Comparison of ENCODE assay signal across 17 cellular contexts in the genomic region with DNA sequence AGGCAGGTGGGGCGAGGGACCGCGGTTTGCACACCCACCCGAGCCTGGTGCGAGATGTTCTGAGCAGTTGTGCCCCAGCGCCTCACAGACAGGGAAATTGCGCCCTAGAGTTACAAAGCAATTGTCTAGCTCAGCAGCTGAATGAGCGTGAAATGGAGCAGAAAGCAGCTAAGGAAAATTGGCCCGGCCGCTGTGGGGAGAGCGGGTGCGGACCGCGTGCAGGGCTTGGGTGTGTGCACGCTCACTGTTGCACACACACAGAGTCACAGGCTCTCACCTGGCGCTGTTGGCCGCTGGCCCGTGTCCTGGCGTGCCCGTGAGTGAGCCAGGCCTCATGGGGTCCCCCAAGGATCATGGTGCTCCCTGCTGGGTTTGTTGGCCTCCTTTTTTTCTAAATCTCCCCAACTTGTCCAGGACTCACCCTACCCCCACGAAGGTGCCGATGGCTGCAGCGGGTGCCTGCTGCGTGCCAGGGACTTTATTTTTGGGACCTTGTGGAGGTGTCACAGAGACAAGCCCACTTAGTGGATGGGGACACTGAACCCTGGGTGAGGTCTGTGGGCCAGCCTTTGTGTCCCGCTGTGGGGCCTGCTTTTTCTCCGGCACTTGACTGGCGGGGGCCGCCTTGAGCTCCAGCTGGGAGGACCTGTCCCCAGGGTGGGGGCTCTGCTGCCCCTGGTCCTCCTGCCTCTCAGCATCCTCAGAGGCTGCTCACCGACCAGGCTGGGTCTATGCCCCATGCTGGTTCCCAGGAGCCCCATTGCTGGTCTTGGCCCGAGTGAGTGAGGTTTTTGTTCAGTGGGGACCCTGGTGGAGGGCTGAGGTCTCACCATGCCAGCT. TPM values are rescaled to one million over a fixed set of nuclear protein-coding genes. Genes with fewer than 3 reads are reported as not detected.
A peak's percentile ranks its signal among the peaks of the same experiment; 100 is the strongest.
DNase-seq lines count a peak whose midpoint lies in the region; ATAC-seq and TF ChIP-seq lines count a peak whose summit lies in the region.
"Had no signal": no experiment of that assay in that cellular context is flagged by ENCODE, and none has a peak within 500 bp of the region (broad histone marks: within the 10 kb centered on the region; RNA-seq: fewer than 3 reads in every experiment).

No MANE protein-coding gene starts in this region.

- peaks cover 10% of the 10 kb centered on the region for H3K79me1 ChIP-seq in trophoblast cell (ENCODE audit: low read length)

- no peak overlapping the region for H4K8ac ChIP-seq in trophoblast cell (ENCODE audit: low read depth, low read length)

- peaks cover 0 to 93% of the 10 kb centered on the region in 2 donors for H3K4me1 ChIP-seq in right atrium auricular region
- H3K4me1 ChIP-seq in trophoblast cell (ENCODE audit: control insufficient read depth in 1 of 2, insufficient read depth in 2 of 2, low read length in 2 of 2) = peaks cover 30 to 33% of the 10 kb centered on the region in 2 experiments

- H3K79me2 ChIP-seq in trophoblast cell (ENCODE audit: control insufficient read depth, insufficient read depth, low read length, poor library complexity) = peaks cover 55% of the 10 kb centered on the region

- H3K4me3 ChIP-seq in right atrium auricular region (no peak overlapping the region), trophoblast cell (ENCODE audit: low read depth, low read length) (no peak overlapping the region)
- H3K4me3 ChIP-seq: GM12878 had no signal

- no peak overlapping the region for H2BK12ac ChIP-seq in trophoblast cell (ENCODE audit: low read length)

- H3K36me3 ChIP-seq in right atrium auricular region (no peaks in the 10 kb centered on the region), trophoblast cell (ENCODE audit: control insufficient read depth in 1 of 2, insufficient read depth in 2 of 2, low read length in 2 of 2) (no peaks in the 10 kb centered on the region)
- H3K36me3 ChIP-seq: Peyer's patch had no signal

- H3K27me3 ChIP-seq in right atrium auricular region = no peaks in the 10 kb centered on the region
- no peaks in the 10 kb centered on the region for H3K27me3 ChIP-seq in trophoblast cell (ENCODE audit: insufficient read depth, low read length)
- H3K27me3 ChIP-seq: Peyer's patch had no signal

- H3K18ac ChIP-seq in trophoblast cell (ENCODE audit: low read length) = no peak overlapping the region

- no peak overlapping the region for H3K14ac ChIP-seq in trophoblast cell (ENCODE audit: low read length)

- H4K12ac ChIP-seq in trophoblast cell (ENCODE audit: low read depth, low read length) = no peak overlapping the region

- no peak overlapping the region for H3K4me2 ChIP-seq in trophoblast cell (ENCODE audit: low read length)

- peak overlapping the region; percentile 25; the same call in 1 of the 2 replicates for H3K27ac ChIP-seq in VCaP
- peak overlapping the region; percentile 4 to 8 for H3K27ac ChIP-seq in right atrium auricular region
- no peak overlapping the region for H3K27ac ChIP-seq in trophoblast cell (ENCODE audit: low read depth, low read length)

- no CpG with 5 or more reads among the region's 30 CpGs for WGBS in trophoblast cell (ENCODE audit: extremely low coverage, insufficient coverage, insufficient read length)

- POLR2A ChIA-PET in HEK293T (lab: Yijun Ruan, JAX) = no interaction called here

- peak overlapping the region; percentile 67 for H3K4ac ChIP-seq in trophoblast cell (ENCODE audit: low read depth, low read length)

- no peak overlapping the region for H4K91ac ChIP-seq in trophoblast cell (ENCODE audit: low read depth, low read length)

- H2AFZ ChIP-seq in trophoblast cell (ENCODE audit: insufficient read depth, low read length, poor library complexity) = no peak overlapping the region

- H3K9me3 ChIP-seq in right atrium auricular region = no peaks in the 10 kb centered on the region
- no peaks in the 10 kb centered on the region for H3K9me3 ChIP-seq in trophoblast cell (ENCODE audit: insufficient read depth, low read depth, low read length)
- H3K9me3 ChIP-seq: Peyer's patch had no signal

- TF ChIP-seq CTCF in VCaP (conservative IDR thresholded peaks at IDR 0.05) = no peak
- no peak for TF ChIP-seq CTCF in right atrium auricular region (IDR thresholded peaks at IDR 0.05)

- no peak overlapping the region for H2AK5ac ChIP-seq in trophoblast cell (ENCODE audit: low read length)

- no peak for ATAC-seq in GM19324 (IDR thresholded peaks at IDR 0.05; ENCODE audit: low FRiP score, unreplicated experiment)
- ATAC-seq: activated T-cell treated with anti-CD3 and anti-CD28 coated beads, Interleukin-2, amount 50 U/mL, for 4 hours; GM12878; stimulated activated naive CD8-positive, alpha-beta T cell treated with anti-CD3 and anti-CD28 coated beads, Interleukin-15, amount 100 ng/mL, for 72 hours had no signal

- H2BK120ac ChIP-seq in trophoblast cell (ENCODE audit: insufficient read depth, low read length, poor library complexity) = no peak overlapping the region

- CTCF ChIA-PET in HEK293T (lab: Yijun Ruan, JAX) = no interaction called here

- H2BK5ac ChIP-seq in trophoblast cell (ENCODE audit: low read depth, low read length, poor library complexity) = no peak overlapping the region

- peak; percentile 38 for DNase-seq in DMS79 (lab: John Stamatoyannopoulos, UW)
- no peak for DNase-seq in right atrium auricular region (ENCODE audit: low spot score)
- DNase-seq in trophoblast cell = no peak
- DNase-seq in HK-2 (ENCODE audit: unreplicated experiment) = no peak
- DNase-seq in HEK293T (ENCODE audit: extremely low spot score) = no peak
- no peak for DNase-seq in EL
- DNase-seq: activated CD4-positive, alpha-beta memory T cell treated with anti-CD3 and anti-CD28 coated beads for 36 hours; activated T-cell treated with anti-CD3 and anti-CD28 coated beads, Interleukin-2, amount 50 U/mL, for 4 hours; effector memory CD4-positive, alpha-beta T cell; GOT3; NCI-H1930; Peyer's patch; stimulated activated naive CD8-positive, alpha-beta T cell treated with anti-CD3 and anti-CD28 coated beads, Interleukin-15, amount 100 ng/mL, for 72 hours; SW 1271 had no signal

- no peak overlapping the region for H3K9ac ChIP-seq in trophoblast cell (ENCODE audit: low read length)

- H3K23ac ChIP-seq in trophoblast cell (ENCODE audit: low read length) = no peak overlapping the region

TF ChIP-seq in HEK293T, 16 proteins besides CTCF, POLR2A, EP300 and RAD21:
- TF ChIP-seq ELF4 (IDR thresholded peaks at IDR 0.05) (no peak), ZNF384 (IDR thresholded peaks at IDR 0.05) (no peak), SP1 (IDR thresholded peaks at IDR 0.05) (no peak), HDGF (IDR thresholded peaks at IDR 0.05; ENCODE audit: borderline replicate concordance) (no peak)
- TF ChIP-seq, protein P1, sequence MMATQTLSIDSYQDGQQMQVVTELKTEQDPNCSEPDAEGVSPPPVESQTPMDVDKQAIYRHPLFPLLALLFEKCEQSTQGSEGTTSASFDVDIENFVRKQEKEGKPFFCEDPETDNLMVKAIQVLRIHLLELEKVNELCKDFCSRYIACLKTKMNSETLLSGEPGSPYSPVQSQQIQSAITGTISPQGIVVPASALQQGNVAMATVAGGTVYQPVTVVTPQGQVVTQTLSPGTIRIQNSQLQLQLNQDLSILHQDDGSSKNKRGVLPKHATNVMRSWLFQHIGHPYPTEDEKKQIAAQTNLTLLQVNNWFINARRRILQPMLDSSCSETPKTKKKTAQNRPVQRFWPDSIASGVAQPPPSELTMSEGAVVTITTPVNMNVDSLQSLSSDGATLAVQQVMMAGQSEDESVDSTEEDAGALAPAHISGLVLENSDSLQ (IDR thresholded peaks at IDR 0.05) = no peak

RNA-seq across cellular contexts. Expression of a gene that starts 5.2 kb away (rescaled TPM):
- total RNA-seq in right atrium auricular region = 10 to 100 TPM; 34.5 to 50.8 TPM
- polyA plus RNA-seq in trophoblast cell (2013) = 31.7 and 33.2 TPM in 2 replicates
